9 cellular contexts compared by ENCODE assay signal in genomic region chr1:94820918-94821317, GRCh38. TPM values are rescaled to one million over a fixed set of nuclear protein-coding genes. Genes with fewer than 3 reads are reported as not detected.
DNase-seq lines count a peak whose midpoint lies in the region; ATAC-seq and TF ChIP-seq lines count a peak whose summit lies in the region.
"Had no signal": no experiment of that assay in that cellular context is flagged by ENCODE, and none has a peak within 500 bp of the region (broad histone marks: within the 10 kb centered on the region; RNA-seq: fewer than 3 reads in every experiment).

No MANE protein-coding gene starts in this region.

- H2AFZ ChIP-seq in PC-3 (ENCODE audit: low read length), result peak overlapping the region; percentile 86

- no peaks in the 10 kb centered on the region for H3F3A ChIP-seq in PC-3 (ENCODE audit: low read length, unreplicated experiment)

- H3K79me2 ChIP-seq in PC-3 (ENCODE audit: low read length), result peaks cover 23% of the 10 kb centered on the region

- H3K4me3 Mint-ChIP-seq in CD4-positive, alpha-beta memory T cell, result peak overlapping the region in 7 of 8 donors; percentile 33 to 82 (median 71)

- peak overlapping the region in 2 of 7 donors; percentile 9 to 64 for H3K27ac Mint-ChIP-seq in CD4-positive, alpha-beta memory T cell

- H3K4me2 ChIP-seq in PC-3 (ENCODE audit: low read length), result peak overlapping the region; percentile 90

- TSS peak; percentile 68 for BruUV-seq in PC-3 (replicated peaks; lab: Mats Ljungman, UMichigan)

- peaks cover 1 to 11% (median 6%) of the 10 kb centered on the region in 4 donors for H3K4me1 Mint-ChIP-seq in CD4-positive, alpha-beta memory T cell

- no peak for TF ChIP-seq EP300 in ovary (IDR thresholded peaks at IDR 0.05)

- no peak for TF ChIP-seq POLR2A in ovary (IDR thresholded peaks at IDR 0.05)

- no peaks in the 10 kb centered on the region for H3K9me3 ChIP-seq in CD4-positive, alpha-beta memory T cell (ENCODE audit: control insufficient read depth in 1 of 2, low read length in 2 of 2)
- no peaks in the 10 kb centered on the region for H3K9me3 ChIP-seq in PC-3 (ENCODE audit: low read length)
- H3K9me3 ChIP-seq in ovary, result no peaks in the 10 kb centered on the region

- no peak for TF ChIP-seq CTCF in PC-3 (conservative IDR thresholded peaks at IDR 0.05; ENCODE audit: low read depth, low read length)
- TF ChIP-seq CTCF in fibroblast of villous mesenchyme (IDR thresholded peaks at IDR 0.05; ENCODE audit: insufficient read depth, low read depth, low read length), result no peak
- TF ChIP-seq CTCF in ovary (IDR thresholded peaks at IDR 0.05), result no peak

- ATAC-seq in PC-3 (peak; percentile 37), GM18867 (IDR thresholded peaks at IDR 0.05; ENCODE audit: unreplicated experiment) (no peak), GM21723 (IDR thresholded peaks at IDR 0.05; ENCODE audit: unreplicated experiment) (no peak)

- H3K9ac ChIP-seq in PC-3 (ENCODE audit: low read length), result peak overlapping the region; percentile 69

- DNase-seq in CD4-positive, alpha-beta memory T cell, result no peak
- DNase-seq in PC-3, result peak; percentile 36
- no peak for DNase-seq in fibroblast of villous mesenchyme (ENCODE audit: low read depth)
- DNase-seq in ovary, result no peak
- no peak for DNase-seq in AML-193 (lab: John Stamatoyannopoulos, UW)
- DNase-seq in activated gamma-delta T cell (lab: John Stamatoyannopoulos, UW), result no peak
- DNase-seq: OCI-M1 had no signal

- no peaks in the 10 kb centered on the region for H3K9me2 ChIP-seq in PC-3 (replicated peaks; ENCODE audit: low read length)

- H3K4me3 ChIP-seq in CD4-positive, alpha-beta memory T cell (ENCODE audit: low read length in 2 of 2), result no peak overlapping the region
- H3K4me3 ChIP-seq in PC-3 (ENCODE audit: low read length) (peak overlapping the region; percentile 75), fibroblast of villous mesenchyme (ENCODE audit: low read depth, low read length) (peak overlapping the region; percentile 73), ovary (peak overlapping the region; percentile 63)

- peaks cover 0 to 2% (median 0%) of the 10 kb centered on the region in 8 donors for H3K9me3 Mint-ChIP-seq in CD4-positive, alpha-beta memory T cell

- intact Hi-C loops in CD4-positive, alpha-beta memory T cell (cut with micrococcal nuclease), result no loop called here
- intact Hi-C loops in PC-3 (cut with micrococcal nuclease), result loop anchor here (1.0 kb wide), 1 partner anchor 222 kb away; no protein-coding TSS in a partner anchor
- intact Hi-C loops in ovary (cut with DNase I), result no loop called here

- no peaks in the 10 kb centered on the region for H3K36me3 ChIP-seq in CD4-positive, alpha-beta memory T cell (ENCODE audit: insufficient read depth, low read length)
- H3K36me3 ChIP-seq in PC-3 (ENCODE audit: low read depth, low read length), result no peaks in the 10 kb centered on the region
- H3K36me3 ChIP-seq in ovary, result no peaks in the 10 kb centered on the region

- H3K27me3 Mint-ChIP-seq in CD4-positive, alpha-beta memory T cell, result peaks cover 25 to 35% of the 10 kb centered on the region in 2 donors

- no peaks in the 10 kb centered on the region for H4K20me1 ChIP-seq in PC-3 (ENCODE audit: low read length)

- CTCF ChIA-PET in CD4-positive, alpha-beta memory T cell (lab: Charles Lee; ENCODE audit: partially characterized antibody), result interaction anchor here (1.9 kb wide), 1 partner anchor 18 kb away, joined by 3 read pairs; no protein-coding TSS in a partner anchor
- CTCF ChIA-PET in PC-3 (lab: Charles Lee), result interaction anchor here (0.5 to 1.3 kb wide), 2 partner anchors 32 to 33 kb away, joined by 3 to 4 read pairs; no protein-coding TSS in a partner anchor

- peaks cover 23% of the 10 kb centered on the region for H3K27me3 ChIP-seq in CD4-positive, alpha-beta memory T cell (ENCODE audit: insufficient read depth, low read length)
- H3K27me3 ChIP-seq in PC-3 (ENCODE audit: low read length) (no peaks in the 10 kb centered on the region), ovary (no peaks in the 10 kb centered on the region)

- no peak overlapping the region for H3K27ac ChIP-seq in CD4-positive, alpha-beta memory T cell (ENCODE audit: low read depth, low read length)
- H3K27ac ChIP-seq in PC-3 (ENCODE audit: low read length) (peak overlapping the region; percentile 25; the same call in 1 of the 2 replicates), ovary (no peak overlapping the region)

- POLR2A ChIA-PET in CD4-positive, alpha-beta memory T cell (lab: Charles Lee; ENCODE audit: partially characterized antibody), result no interaction called here
- POLR2A ChIA-PET in PC-3 (lab: Charles Lee; ENCODE audit: unreplicated experiment), result interaction anchor here (0.8 kb wide), 1 partner anchor 17 kb away, joined by 3 read pairs; no protein-coding TSS in a partner anchor

- 46 to 49% (median 49%) methylated on average over 7 of the region's 7 CpGs for whole genome bisulfite sequencing in ovary, 3 donors

- peaks cover 5% of the 10 kb centered on the region for H3K4me1 ChIP-seq in CD4-positive, alpha-beta memory T cell (ENCODE audit: insufficient read depth, low read length)
- H3K4me1 ChIP-seq in PC-3 (ENCODE audit: insufficient read depth, low read length) (peaks cover 42% of the 10 kb centered on the region), ovary (ENCODE audit: insufficient read depth) (peaks cover 4% of the 10 kb centered on the region)

- H3K36me3 Mint-ChIP-seq in CD4-positive, alpha-beta memory T cell, result no peaks in the 10 kb centered on the region

RNA-seq across cellular contexts. Expression of gene SLC44A3, which starts 0.8 kb away (rescaled TPM):
- 1 to 10 TPM; 1.9 to 2.3 TPM for total RNA-seq in CD4-positive, alpha-beta memory T cell
- 1 to 10 TPM; 1.1 to 1.9 TPM for polyA plus RNA-seq in CD4-positive, alpha-beta memory T cell
- total RNA-seq in PC-3 (2014; rRNA removed), result 6.3 and 9.2 TPM in 2 replicates
- total RNA-seq in fibroblast of villous mesenchyme, result 1.7 and 1.9 TPM in 2 replicates
- 1 to 10 TPM; 1.1 to 6.4 (median 3.3) TPM for total RNA-seq in ovary
- 10 to 100 TPM in 1 of 2 donors, 1 to 10 TPM in 1; 1.4 to 31.3 TPM for polyA plus RNA-seq in ovary

Comparison
In these comparisons a context has a peak if more than half of its experiments do, and no peak if none do; other contexts are left out.
1. H3K4me3 ChIP-seq: peak in PC-3 (single experiment), fibroblast of villous mesenchyme (single experiment) and ovary (single experiment); none in CD4-positive, alpha-beta memory T cell (0 of 2).